ENCODE assay signal across 8 cellular contexts in the genomic region with DNA sequence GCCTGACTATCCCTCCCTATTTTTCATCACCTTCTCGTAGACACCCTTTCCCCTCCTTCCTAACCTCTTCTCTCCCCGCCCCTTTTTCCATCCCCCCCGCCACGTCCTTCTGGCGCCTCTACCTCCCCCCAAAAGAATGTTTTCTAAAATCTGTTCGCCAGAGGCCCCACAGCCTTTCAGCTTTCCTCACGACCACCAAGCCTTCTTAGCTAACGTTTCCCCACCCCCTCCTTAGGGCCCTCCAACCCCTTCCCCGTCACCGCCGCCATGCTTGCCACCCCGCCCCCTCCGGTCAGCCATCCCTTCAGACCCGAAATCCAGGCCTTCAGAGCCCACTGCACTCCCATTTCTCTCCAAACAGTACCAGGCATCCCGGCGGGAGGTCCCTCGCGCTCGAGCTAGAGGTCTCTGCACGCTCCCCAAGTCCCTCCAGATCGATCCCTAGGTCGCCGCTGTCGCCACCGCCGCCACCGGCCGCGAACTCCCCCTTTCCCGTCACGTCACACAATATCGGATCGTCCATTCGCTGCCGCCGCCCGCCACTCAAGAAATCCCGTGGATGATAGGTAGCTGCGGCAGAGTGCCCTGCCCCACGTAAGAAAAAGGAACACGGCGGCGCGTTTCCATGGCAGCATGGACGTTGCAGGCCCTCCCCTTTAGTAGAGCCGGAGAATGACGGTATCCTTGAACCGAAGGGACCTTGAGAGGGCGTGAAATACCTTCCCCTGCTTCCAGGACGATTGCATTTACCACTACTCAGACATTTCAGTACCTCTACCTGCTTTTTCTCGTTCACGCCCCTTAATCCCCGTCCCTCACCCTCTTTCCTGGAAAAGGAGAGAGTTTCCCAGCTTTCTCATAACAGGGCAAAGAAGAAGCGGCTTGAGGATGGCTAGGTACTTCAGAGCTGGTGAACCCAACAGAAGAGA. TPM values are rescaled to one million over a fixed set of nuclear protein-coding genes. Genes with fewer than 3 reads are reported as not detected.
DNase-seq lines count a peak whose midpoint lies in the region; ATAC-seq, FAIRE-seq and TF ChIP-seq lines count a peak whose summit lies in the region.

A gene with protein sequence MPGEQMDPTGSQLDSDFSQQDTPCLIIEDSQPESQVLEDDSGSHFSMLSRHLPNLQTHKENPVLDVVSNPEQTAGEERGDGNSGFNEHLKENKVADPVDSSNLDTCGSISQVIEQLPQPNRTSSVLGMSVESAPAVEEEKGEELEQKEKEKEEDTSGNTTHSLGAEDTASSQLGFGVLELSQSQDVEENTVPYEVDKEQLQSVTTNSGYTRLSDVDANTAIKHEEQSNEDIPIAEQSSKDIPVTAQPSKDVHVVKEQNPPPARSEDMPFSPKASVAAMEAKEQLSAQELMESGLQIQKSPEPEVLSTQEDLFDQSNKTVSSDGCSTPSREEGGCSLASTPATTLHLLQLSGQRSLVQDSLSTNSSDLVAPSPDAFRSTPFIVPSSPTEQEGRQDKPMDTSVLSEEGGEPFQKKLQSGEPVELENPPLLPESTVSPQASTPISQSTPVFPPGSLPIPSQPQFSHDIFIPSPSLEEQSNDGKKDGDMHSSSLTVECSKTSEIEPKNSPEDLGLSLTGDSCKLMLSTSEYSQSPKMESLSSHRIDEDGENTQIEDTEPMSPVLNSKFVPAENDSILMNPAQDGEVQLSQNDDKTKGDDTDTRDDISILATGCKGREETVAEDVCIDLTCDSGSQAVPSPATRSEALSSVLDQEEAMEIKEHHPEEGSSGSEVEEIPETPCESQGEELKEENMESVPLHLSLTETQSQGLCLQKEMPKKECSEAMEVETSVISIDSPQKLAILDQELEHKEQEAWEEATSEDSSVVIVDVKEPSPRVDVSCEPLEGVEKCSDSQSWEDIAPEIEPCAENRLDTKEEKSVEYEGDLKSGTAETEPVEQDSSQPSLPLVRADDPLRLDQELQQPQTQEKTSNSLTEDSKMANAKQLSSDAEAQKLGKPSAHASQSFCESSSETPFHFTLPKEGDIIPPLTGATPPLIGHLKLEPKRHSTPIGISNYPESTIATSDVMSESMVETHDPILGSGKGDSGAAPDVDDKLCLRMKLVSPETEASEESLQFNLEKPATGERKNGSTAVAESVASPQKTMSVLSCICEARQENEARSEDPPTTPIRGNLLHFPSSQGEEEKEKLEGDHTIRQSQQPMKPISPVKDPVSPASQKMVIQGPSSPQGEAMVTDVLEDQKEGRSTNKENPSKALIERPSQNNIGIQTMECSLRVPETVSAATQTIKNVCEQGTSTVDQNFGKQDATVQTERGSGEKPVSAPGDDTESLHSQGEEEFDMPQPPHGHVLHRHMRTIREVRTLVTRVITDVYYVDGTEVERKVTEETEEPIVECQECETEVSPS (N-terminal part only) (minus strand): TSS at position 484 of the 929 bp plus-strand sequence. CDS start 113 bp downstream, at position 371.

- CTCF ChIA-PET in activated CD4-positive, alpha-beta T cell treated with anti-CD3 and anti-CD28 coated beads for 36 hours (lab: Charles Lee) = interaction anchor here (1.0 to 2.0 kb wide), 6 partner anchors 9 to 57 kb away, joined by 3 to 11 read pairs (median 4); no protein-coding TSS in a partner anchor

- peaks cover 23% of the 10 kb centered on the region for H3K36me3 Mint-ChIP-seq in activated CD4-positive, alpha-beta T cell treated with anti-CD3 and anti-CD28 coated beads for 36 hours (ENCODE audit: low read depth)
- peaks cover 7% of the 10 kb centered on the region for H3K36me3 Mint-ChIP-seq in chondrocyte (ENCODE audit: low read depth)

- no peak for TF ChIP-seq CTCF in chondrocyte (IDR thresholded peaks at IDR 0.05)
- no peak for TF ChIP-seq CTCF in kidney (IDR thresholded peaks at IDR 0.05; ENCODE audit: borderline replicate concordance, extremely low read depth, insufficient read depth)

- H3K36me3 ChIP-seq in kidney (ENCODE audit: control insufficient read depth in 1 of 2, insufficient read depth in 2 of 2, low read length in 2 of 2) = peaks cover under 1 to 11% of the 10 kb centered on the region in 2 donors

- H3K27ac ChIP-seq in kidney (ENCODE audit: low read depth in 2 of 2, low read length in 2 of 2) = peak within 1 kb of the TSS; percentile 92 to 94

- H3K9ac ChIP-seq in kidney (ENCODE audit: low read length in 2 of 2) = peak within 1 kb of the TSS; percentile 77 to 93

- H3K9me3 ChIP-seq in kidney (ENCODE audit: control insufficient read depth in 1 of 2, low read length in 2 of 2) = no peaks in the 10 kb centered on the region

- POLR2A ChIA-PET in activated CD4-positive, alpha-beta T cell treated with anti-CD3 and anti-CD28 coated beads for 36 hours (lab: Charles Lee) = interaction anchor here (0.7 to 1.3 kb wide), 2 partner anchors 13 to 18 kb away, joined by 3 to 6 read pairs; no protein-coding TSS in a partner anchor

- H3K9me3 Mint-ChIP-seq in activated CD4-positive, alpha-beta T cell treated with anti-CD3 and anti-CD28 coated beads for 36 hours (ENCODE audit: low read depth) = no peaks in the 10 kb centered on the region
- no peaks in the 10 kb centered on the region for H3K9me3 Mint-ChIP-seq in chondrocyte (ENCODE audit: low read depth)

- intact Hi-C loops in activated CD4-positive, alpha-beta T cell treated with anti-CD3 and anti-CD28 coated beads for 36 hours (cut with DNase I, micrococcal nuclease) = loop anchor here (1.0 to 5.0 kb wide), 6 partner anchors 17 to 386 kb away; partner anchors contain the start of genes PDIA3 (in 2 of the 2), LCMT2 (in 1 of the 2) and UBR1 (in 1 of the 2)
- intact Hi-C loops in kidney (cut with DNase I) = no loop called here

- peaks cover 3 to 10% of the 10 kb centered on the region in 2 donors for H3K4me1 ChIP-seq in kidney (ENCODE audit: control insufficient read depth in 1 of 2, insufficient read depth in 1 of 2, low read depth in 1 of 2, low read length in 2 of 2)

- ATAC-seq in HG03442 (IDR thresholded peaks at IDR 0.05; ENCODE audit: unreplicated experiment) = peak; percentile 97
- ATAC-seq in activated CD4-positive, alpha-beta T cell treated with anti-CD3 and anti-CD28 coated beads for 36 hours = peak; percentile 100

- H3K4me1 Mint-ChIP-seq in activated CD4-positive, alpha-beta T cell treated with anti-CD3 and anti-CD28 coated beads for 36 hours = peaks cover 30% of the 10 kb centered on the region
- peaks cover 29% of the 10 kb centered on the region for H3K4me1 Mint-ChIP-seq in chondrocyte (ENCODE audit: low read depth)

- H3K27ac Mint-ChIP-seq in activated CD4-positive, alpha-beta T cell treated with anti-CD3 and anti-CD28 coated beads for 36 hours = peak within 1 kb of the TSS; percentile 93
- H3K27ac Mint-ChIP-seq in chondrocyte (ENCODE audit: unreplicated experiment) = peak within 1 kb of the TSS; percentile 99

- no peaks in the 10 kb centered on the region for H3K27me3 Mint-ChIP-seq in activated CD4-positive, alpha-beta T cell treated with anti-CD3 and anti-CD28 coated beads for 36 hours
- H3K27me3 Mint-ChIP-seq in chondrocyte (ENCODE audit: low read depth) = no peaks in the 10 kb centered on the region

- peak; percentile 96 for FAIRE-seq in GM19239 (lab: Jason Lieb, UNC)
- peak; percentile 90 for FAIRE-seq in kidney (lab: Jason Lieb, UNC)

- peak within 1 kb of the TSS; percentile 92 to 95 for H3K4me3 ChIP-seq in kidney (ENCODE audit: low read length in 2 of 2)

- DNase-seq in Ammon's horn (ENCODE audit: low spot score) (peak; percentile 98), GM19239 (ENCODE audit: insufficient read length, low spot score) (peak; percentile 86), NCI-H524 (lab: John Stamatoyannopoulos, UW) (peak; percentile 93 to 95), chondrocyte (ENCODE audit: low spot score) (peak; percentile 97), kidney (peak; percentile 98)
- peak; percentile 98 for DNase-seq in activated CD4-positive, alpha-beta T cell treated with anti-CD3 and anti-CD28 coated beads for 36 hours
- DNase-seq in stimulated activated CD4-positive, alpha-beta T cell treated with anti-CD3 and anti-CD28 coated beads, Interleukin-15, amount 100 ng/mL, for 1 hour (ENCODE audit: low read depth in 1 of 2, low spot score in 1 of 2) = peak; percentile 84 to 88

- H3K4me3 Mint-ChIP-seq in activated CD4-positive, alpha-beta T cell treated with anti-CD3 and anti-CD28 coated beads for 36 hours = peak within 1 kb of the TSS; percentile 81
- H3K4me3 Mint-ChIP-seq in chondrocyte (ENCODE audit: unreplicated experiment) = peak within 1 kb of the TSS; percentile 100

RNA-seq across cellular contexts. Expression of the gene that starts here (rescaled TPM):
- 10 to 100 TPM; 22.4 to 23.9 TPM for total RNA-seq in activated CD4-positive, alpha-beta T cell treated with anti-CD3 and anti-CD28 coated beads for 36 hours
- 44.8 to 71.1 TPM (median 45.6 TPM) in 3 replicates for total RNA-seq in chondrocyte
- 47.4 TPM for total RNA-seq in kidney
- polyA plus RNA-seq in kidney (ENCODE audit: insufficient read depth, low read depth, low replicate concordance) = 15.9 TPM

Comparison
In these comparisons a context has a peak if more than half of its experiments do, and no peak if none do; other contexts are left out.
1. Peak in every context shown above with its lines: DNase-seq, ATAC-seq, H3K4me3 ChIP-seq and H3K27ac ChIP-seq.